1 cellular context compared by ENCODE assay signal in genomic region chr22:39511226-39511625, GRCh38.
TF ChIP-seq lines count a peak whose summit lies in the region.

No MANE protein-coding gene starts in this region.

TF ChIP-seq in HepG2, 621 proteins besides CTCF, POLR2A, EP300 and RAD21:
- TF ChIP-seq ZNF281 (CRISPR knock-in tag; IDR thresholded peaks at IDR 0.05; ENCODE audit: borderline replicate concordance) (no peak), ZNF589 (CRISPR knock-in tag; conservative IDR thresholded peaks at IDR 0.05) (no peak), AGO2 (optimal IDR thresholded peaks at IDR 0.05; ENCODE audit: low read depth, low read length) (peak; percentile 5), ZNF331 (CRISPR knock-in tag; IDR thresholded peaks at IDR 0.05) (no peak), PREB (CRISPR knock-in tag; IDR thresholded peaks at IDR 0.05) (no peak)
